In the genomic region with DNA sequence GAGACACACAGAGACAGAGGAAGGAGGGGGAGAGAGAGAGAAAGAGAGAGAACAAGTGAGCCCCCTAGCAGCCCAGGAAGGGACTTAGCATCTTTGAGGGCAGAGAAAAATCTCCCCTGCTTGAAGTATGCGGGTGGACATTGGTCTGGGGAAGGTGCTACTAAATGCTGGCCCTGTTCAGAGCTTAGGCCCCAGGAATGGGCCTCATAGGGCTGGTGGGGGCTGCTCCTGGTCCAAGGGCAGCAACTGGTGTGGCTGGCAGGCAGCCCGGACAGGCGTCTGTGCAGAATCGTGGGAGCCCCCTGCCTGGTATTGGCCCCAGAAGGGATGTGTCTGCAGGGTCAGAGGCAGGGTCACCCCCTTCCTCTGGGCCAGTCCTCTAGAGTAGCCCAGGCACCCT, we compare ENCODE assay signal across 21 cellular contexts. TPM values are rescaled to one million over a fixed set of nuclear protein-coding genes. Genes with fewer than 3 reads are reported as not detected.
DNase-seq lines count a peak whose midpoint lies in the region; ATAC-seq and TF ChIP-seq lines count a peak whose summit lies in the region.
"Had no signal": no experiment of that assay in that cellular context is flagged by ENCODE, and none has a peak within 500 bp of the region (broad histone marks: within the 10 kb centered on the region; RNA-seq: fewer than 3 reads in every experiment).

No MANE protein-coding gene starts in this region.

- H3K27ac Mint-ChIP-seq in activated naive CD8-positive, alpha-beta T cell, result peak overlapping the region; percentile 64
- H3K27ac Mint-ChIP-seq in activated naive CD8-positive, alpha-beta T cell treated with anti-CD3 and anti-CD28 coated beads, Interleukin-2, amount 50 U/mL, for 24 hours, result no peak overlapping the region
- H3K27ac Mint-ChIP-seq in effector memory CD8-positive, alpha-beta T cell, result peak overlapping the region; percentile 87 to 88
- H3K27ac Mint-ChIP-seq: dendritic cell treated with granulocyte-macrophage colony-stimulating factor and Interleukin-4, amounts not matched to agents 40 ng/mL and 50 ng/mL, for 4 days; HFFc6; mesothelial cell of epicardium had no signal

- no peaks in the 10 kb centered on the region for H3K36me3 ChIP-seq in testis (ENCODE audit: low read depth, missing control alignments)
- H3K36me3 ChIP-seq: brain microvascular endothelial cell had no signal

- H3K9me3 ChIP-seq in testis, result no peaks in the 10 kb centered on the region
- H3K9me3 ChIP-seq: upper lobe of left lung had no signal

- H3K9me3 Mint-ChIP-seq in activated naive CD8-positive, alpha-beta T cell (ENCODE audit: low read depth), result no peaks in the 10 kb centered on the region
- no peaks in the 10 kb centered on the region for H3K9me3 Mint-ChIP-seq in activated naive CD8-positive, alpha-beta T cell treated with anti-CD3 and anti-CD28 coated beads, Interleukin-2, amount 50 U/mL, for 24 hours
- no peaks in the 10 kb centered on the region for H3K9me3 Mint-ChIP-seq in effector memory CD8-positive, alpha-beta T cell
- H3K9me3 Mint-ChIP-seq: activated naive CD4-positive, alpha-beta T cell treated with anti-CD3 and anti-CD28 coated beads for 36 hours; dendritic cell treated with granulocyte-macrophage colony-stimulating factor and Interleukin-4, amounts not matched to agents 40 ng/mL and 50 ng/mL, for 4 days; HFFc6; mesothelial cell of epicardium; neural crest cell had no signal

- POLR2A ChIA-PET in HEK293T (lab: Yijun Ruan, JAX), result no interaction called here

- H3K27me3 ChIP-seq in testis, result no peaks in the 10 kb centered on the region
- H3K27me3 ChIP-seq: brain microvascular endothelial cell, upper lobe of left lung had no signal

- TF ChIP-seq CTCF in testis (IDR thresholded peaks at IDR 0.05), result no peak

- H3K4me3 ChIP-seq in testis, result no peak overlapping the region
- H3K4me3 ChIP-seq: upper lobe of left lung had no signal

- no peak for TF ChIP-seq POLR2A in testis (IDR thresholded peaks at IDR 0.05)

- no peaks in the 10 kb centered on the region for H3K36me3 Mint-ChIP-seq in activated naive CD8-positive, alpha-beta T cell
- H3K36me3 Mint-ChIP-seq in activated naive CD8-positive, alpha-beta T cell treated with anti-CD3 and anti-CD28 coated beads, Interleukin-2, amount 50 U/mL, for 24 hours (ENCODE audit: low read depth), result peaks cover 31% of the 10 kb centered on the region
- H3K36me3 Mint-ChIP-seq in effector memory CD8-positive, alpha-beta T cell (ENCODE audit: insufficient read depth), result peaks cover 90% of the 10 kb centered on the region

- no peak overlapping the region for H3K27ac ChIP-seq in testis
- H3K27ac ChIP-seq: brain microvascular endothelial cell, upper lobe of left lung had no signal

- no peaks in the 10 kb centered on the region for H3K27me3 Mint-ChIP-seq in activated naive CD8-positive, alpha-beta T cell
- no peaks in the 10 kb centered on the region for H3K27me3 Mint-ChIP-seq in activated naive CD8-positive, alpha-beta T cell treated with anti-CD3 and anti-CD28 coated beads, Interleukin-2, amount 50 U/mL, for 24 hours
- H3K27me3 Mint-ChIP-seq in effector memory CD8-positive, alpha-beta T cell, result no peaks in the 10 kb centered on the region
- H3K27me3 Mint-ChIP-seq: dendritic cell treated with granulocyte-macrophage colony-stimulating factor and Interleukin-4, amounts not matched to agents 40 ng/mL and 50 ng/mL, for 4 days had no signal

- ATAC-seq in activated naive CD8-positive, alpha-beta T cell treated with anti-CD3 and anti-CD28 coated beads, Interleukin-2, amount 50 U/mL, for 24 hours, result no peak
- no peak for ATAC-seq in effector memory CD8-positive, alpha-beta T cell (replicated peaks)
- ATAC-seq in HG03460 (IDR thresholded peaks at IDR 0.05; ENCODE audit: unreplicated experiment) (no peak), GM19351 (IDR thresholded peaks at IDR 0.05; ENCODE audit: unreplicated experiment) (no peak)
- ATAC-seq: left cardiac atrium had no signal

- DNase-seq in activated naive CD8-positive, alpha-beta T cell treated with anti-CD3 and anti-CD28 coated beads, Interleukin-2, amount 50 U/mL, for 24 hours, result no peak
- peak; percentile 3 for DNase-seq in HEK293T (ENCODE audit: extremely low spot score)
- DNase-seq in effector memory CD8-positive, alpha-beta T cell, result no peak
- DNase-seq in testis, result peak; percentile 34
- DNase-seq in NCI-H446 treated with DMSO at 0.1 percent for 48 hours (lab: John Stamatoyannopoulos, UW), result no peak
- DNase-seq: activated naive CD4-positive, alpha-beta T cell treated with anti-CD3 and anti-CD28 coated beads for 36 hours; brain microvascular endothelial cell; foreskin melanocyte; HFFc6; left cardiac atrium; NCI-H2081; NCI-H524; stimulated activated CD4-positive, alpha-beta T cell treated with anti-CD3 and anti-CD28 coated beads, Interleukin-15, amount 100 ng/mL, for 24 hours; stimulated activated naive CD4-positive, alpha-beta T cell treated with Interleukin-2 at 50 U/mL for 16 hours; upper lobe of left lung had no signal

- CTCF ChIA-PET in HEK293T (lab: Yijun Ruan, JAX), result no interaction called here

- H3K4me1 ChIP-seq in testis, result peaks cover 15% of the 10 kb centered on the region

- no peak overlapping the region for H3K4me3 Mint-ChIP-seq in activated naive CD8-positive, alpha-beta T cell
- no peak overlapping the region for H3K4me3 Mint-ChIP-seq in activated naive CD8-positive, alpha-beta T cell treated with anti-CD3 and anti-CD28 coated beads, Interleukin-2, amount 50 U/mL, for 24 hours
- H3K4me3 Mint-ChIP-seq in effector memory CD8-positive, alpha-beta T cell, result no peak overlapping the region
- H3K4me3 Mint-ChIP-seq: activated naive CD4-positive, alpha-beta T cell treated with anti-CD3 and anti-CD28 coated beads for 36 hours; dendritic cell treated with granulocyte-macrophage colony-stimulating factor and Interleukin-4, amounts not matched to agents 40 ng/mL and 50 ng/mL, for 4 days; HFFc6; mesothelial cell of epicardium; neural crest cell had no signal

- intact Hi-C loops in testis (cut with DNase I; ENCODE audit: low total_unique reads), result no loop called here

- WGBS in testis, 2 donors, result 57 to 69% methylated on average over 1 to 4 of the region's 4 CpGs

- peaks cover 2% of the 10 kb centered on the region for H3K4me1 Mint-ChIP-seq in activated naive CD8-positive, alpha-beta T cell (ENCODE audit: low read depth)
- H3K4me1 Mint-ChIP-seq in activated naive CD8-positive, alpha-beta T cell treated with anti-CD3 and anti-CD28 coated beads, Interleukin-2, amount 50 U/mL, for 24 hours, result no peaks in the 10 kb centered on the region
- H3K4me1 Mint-ChIP-seq in effector memory CD8-positive, alpha-beta T cell (ENCODE audit: low read depth in 2 of 2), result peaks cover 6 to 14% of the 10 kb centered on the region in 2 donors
- H3K4me1 Mint-ChIP-seq: mesothelial cell of epicardium, neural crest cell had no signal

TF ChIP-seq in HEK293T, 16 proteins besides CTCF, POLR2A, EP300 and RAD21:
- TF ChIP-seq SUZ12 (IDR thresholded peaks at IDR 0.05) (no peak), LEF1 (IDR thresholded peaks at IDR 0.05; ENCODE audit: borderline replicate concordance) (no peak), FOXM1 (IDR thresholded peaks at IDR 0.05; ENCODE audit: borderline replicate concordance) (no peak), SP1 (IDR thresholded peaks at IDR 0.05) (no peak), CTBP1 (IDR thresholded peaks at IDR 0.05; ENCODE audit: borderline replicate concordance) (no peak), TARDBP (IDR thresholded peaks at IDR 0.05) (no peak), FOXK2 (IDR thresholded peaks at IDR 0.05) (no peak), FOXA1 (IDR thresholded peaks at IDR 0.05) (no peak), HDGF (IDR thresholded peaks at IDR 0.05; ENCODE audit: borderline replicate concordance) (no peak)
- TF ChIP-seq, protein P1, sequence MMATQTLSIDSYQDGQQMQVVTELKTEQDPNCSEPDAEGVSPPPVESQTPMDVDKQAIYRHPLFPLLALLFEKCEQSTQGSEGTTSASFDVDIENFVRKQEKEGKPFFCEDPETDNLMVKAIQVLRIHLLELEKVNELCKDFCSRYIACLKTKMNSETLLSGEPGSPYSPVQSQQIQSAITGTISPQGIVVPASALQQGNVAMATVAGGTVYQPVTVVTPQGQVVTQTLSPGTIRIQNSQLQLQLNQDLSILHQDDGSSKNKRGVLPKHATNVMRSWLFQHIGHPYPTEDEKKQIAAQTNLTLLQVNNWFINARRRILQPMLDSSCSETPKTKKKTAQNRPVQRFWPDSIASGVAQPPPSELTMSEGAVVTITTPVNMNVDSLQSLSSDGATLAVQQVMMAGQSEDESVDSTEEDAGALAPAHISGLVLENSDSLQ (IDR thresholded peaks at IDR 0.05), result no peak

RNA-seq across cellular contexts. Expression of a gene that starts 47.8 kb away (rescaled TPM):
- 100 to 1,000 TPM; 282 to 537 TPM for total RNA-seq in testis
- polyA plus RNA-seq in testis (ENCODE audit: insufficient read depth, low read depth, low replicate concordance), result 172 TPM
- total RNA-seq: neural crest cell had no signal

Comparison
In these comparisons a context has a peak if more than half of its experiments do, and no peak if none do; other contexts are left out.
1. DNase-seq: peak in HEK293T (single experiment) and testis (single experiment); none in activated naive CD8-positive, alpha-beta T cell treated with anti-CD3 and anti-CD28 coated beads, Interleukin-2, amount 50 U/mL, for 24 hours (single experiment), effector memory CD8-positive, alpha-beta T cell (0 of 3) and NCI-H446 treated with DMSO at 0.1 percent for 48 hours (single experiment).